In the genomic region with DNA sequence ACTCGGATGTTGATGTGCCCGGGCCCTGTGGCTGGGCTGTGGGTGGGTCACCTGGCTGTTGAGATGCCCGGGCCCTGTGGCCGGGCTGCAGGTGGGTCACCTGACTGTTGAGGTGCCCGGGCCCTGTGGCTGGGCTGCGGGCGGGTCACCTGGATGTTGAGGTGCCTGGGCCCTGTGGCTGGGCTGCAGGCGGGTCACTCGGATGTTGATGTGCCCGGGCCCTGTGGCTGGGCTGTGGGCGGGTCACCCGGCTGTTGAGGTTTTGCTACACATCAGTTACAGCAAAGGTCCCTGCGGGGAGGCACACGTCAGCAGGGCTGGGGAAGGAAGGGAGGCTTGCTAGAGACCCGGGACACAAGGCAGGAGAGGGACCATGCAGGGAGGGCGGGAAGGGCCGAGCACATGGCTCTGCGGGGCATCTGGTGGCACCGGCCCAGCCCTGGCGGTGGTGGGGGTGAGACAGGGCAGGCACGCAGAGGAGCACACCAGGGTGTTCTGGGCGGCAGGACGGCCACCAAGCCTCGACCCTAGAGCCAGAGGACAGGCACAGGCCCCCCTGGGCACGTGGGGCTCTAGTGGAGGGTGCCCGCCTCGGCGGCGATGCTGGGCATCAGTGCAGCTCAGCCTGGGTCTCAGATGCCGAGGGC, we compare ENCODE assay signal across 22 cellular contexts.
"Had no signal": no experiment of that assay in that cellular context is flagged by ENCODE, and none has a peak within 500 bp of the region (broad histone marks: within the 10 kb centered on the region; RNA-seq: fewer than 3 reads in every experiment).

No MANE protein-coding gene starts in this region.

- H3K4me3 ChIP-seq: adrenal gland, gastrocnemius medialis, heart left ventricle, prostate gland, right atrium auricular region, testis, upper lobe of left lung had no signal

- H3K36me3 Mint-ChIP-seq: memory B cell had no signal

- H3K36me3 ChIP-seq: adrenal gland, prostate gland, right atrium auricular region, upper lobe of left lung had no signal

- H3K27ac Mint-ChIP-seq: activated CD8-positive, alpha-beta T cell treated with anti-CD3 and anti-CD28 coated beads for 36 hours; activated T-cell treated with anti-CD3 and anti-CD28 coated beads, Interleukin-2, amount 50 U/mL, for 24 hours; memory B cell had no signal

- FAIRE-seq: bronchial epithelial cell had no signal

- ATAC-seq: activated CD8-positive, alpha-beta T cell treated with anti-CD3 and anti-CD28 coated beads for 36 hours; gastrocnemius medialis had no signal

- DNase-seq: activated CD4-positive, alpha-beta T cell treated with anti-CD3 and anti-CD28 coated beads for 48 hours; activated CD4-positive, CD25-positive, alpha-beta regulatory T cell; activated CD8-positive, alpha-beta T cell treated with anti-CD3 and anti-CD28 coated beads for 36 hours; activated effector memory CD4-positive, alpha-beta T cell treated with Interleukin-2 at 50 U/mL for 16 hours; activated naive CD4-positive, alpha-beta T cell treated with anti-CD3 and anti-CD28 coated beads, Interleukin-2, amount 50 U/mL, for 16 hours; activated T-cell treated with anti-CD3 and anti-CD28 coated beads, Interleukin-2, amount 50 U/mL, for 24 hours; adrenal gland; cerebellar nuclear complex; cortex of kidney; effector CD4-positive, alpha-beta T cell; gastrocnemius medialis; heart left ventricle; stimulated activated CD4-positive, alpha-beta T cell treated with anti-CD3 and anti-CD28 coated beads, Interleukin-12 subunit alpha, Interleukin-12 subunit beta, amount 100 ng/mL, for 4 hours; stimulated activated CD4-positive, alpha-beta T cell treated with anti-CD3 and anti-CD28 coated beads, Interleukin-1b, Interleukin-23, amount 100 ng/mL, for 48 hours; stimulated activated CD8-positive, alpha-beta memory T cell treated with anti-CD3 and anti-CD28 coated beads, Interleukin-4, amount 100 ng/mL, for 48 hours; T1000; testis had no signal

- H3K27ac ChIP-seq: adrenal gland, gastrocnemius medialis, heart left ventricle, prostate gland, right atrium auricular region, testis, upper lobe of left lung had no signal

- H3K4me1 ChIP-seq: adrenal gland, gastrocnemius medialis, heart left ventricle, prostate gland, right atrium auricular region, testis, upper lobe of left lung had no signal

- H3K27me3 ChIP-seq: adrenal gland, gastrocnemius medialis, heart left ventricle, right atrium auricular region, testis, upper lobe of left lung had no signal

- H3K4me3 Mint-ChIP-seq: activated CD8-positive, alpha-beta T cell treated with anti-CD3 and anti-CD28 coated beads for 36 hours; activated T-cell treated with anti-CD3 and anti-CD28 coated beads, Interleukin-2, amount 50 U/mL, for 24 hours; memory B cell had no signal

- H3K9me3 ChIP-seq: adrenal gland, gastrocnemius medialis, prostate gland, right atrium auricular region, testis, upper lobe of left lung had no signal

- H3K9me3 Mint-ChIP-seq: activated CD8-positive, alpha-beta T cell treated with anti-CD3 and anti-CD28 coated beads for 36 hours; activated T-cell treated with anti-CD3 and anti-CD28 coated beads, Interleukin-2, amount 50 U/mL, for 24 hours; memory B cell had no signal
